8 cellular contexts compared by ENCODE assay signal in genomic region chr3:32467333-32468070, GRCh38. TPM values are rescaled to one million over a fixed set of nuclear protein-coding genes. Genes with fewer than 3 reads are reported as not detected.
DNase-seq lines count a peak whose midpoint lies in the region; ATAC-seq and TF ChIP-seq lines count a peak whose summit lies in the region.

No MANE protein-coding gene starts in this region.

- peak; percentile 66 for DNase-seq in GDM1 (lab: John Stamatoyannopoulos, UW)
- DNase-seq in GM23338 (ENCODE audit: low spot score) = peak; percentile 77
- peak; percentile 56 for DNase-seq in M059J (ENCODE audit: low read depth)
- peak; percentile 61 to 69 (median 64) for DNase-seq in T-helper 2 cell
- peak; percentile 43 for DNase-seq in astrocyte of the cerebellum (ENCODE audit: low read depth)
- peak in 43 of 51 donors; percentile 6 to 81 (median 41) for DNase-seq in hypothalamus (lab: John Stamatoyannopoulos, UW)
- peak in 1 of 2 donors; percentile 38 for DNase-seq in gastrocnemius medialis
- no peak for DNase-seq in cortex of kidney (lab: John Stamatoyannopoulos, UW)

- peak overlapping the region; percentile 47; the same call in 1 of the 2 replicates for H3K4me3 ChIP-seq in GM23338
- H3K4me3 ChIP-seq in astrocyte of the cerebellum (ENCODE audit: low read depth, low read length) = peak overlapping the region; percentile 28
- H3K4me3 ChIP-seq in gastrocnemius medialis = peak overlapping the region; percentile 49 to 65 (median 56)

- no peak overlapping the region for H3K4me3 Mint-ChIP-seq in GM23338

- in situ Hi-C loops in astrocyte of the cerebellum (cut with HindIII; ENCODE audit: low sequenced_read_pairs) (no loop called here), gastrocnemius medialis (cut with MboI; ENCODE audit: low sequenced_read_pairs in 4 of 4) (loop anchor here in 2 of 4 donors (10.0 kb wide), 1 partner anchor 173 kb away; no protein-coding TSS in a partner anchor)

- ATAC-seq in GM23338 = peak; percentile 95
- peak; percentile 88 for ATAC-seq in gastrocnemius medialis

- H3K36me3 ChIP-seq in GM23338 (ENCODE audit: insufficient read depth) (no peaks in the 10 kb centered on the region), gastrocnemius medialis (no peaks in the 10 kb centered on the region)

- H3K27ac Mint-ChIP-seq in GM23338 = no peak overlapping the region

- H3K4me1 ChIP-seq in GM23338 (ENCODE audit: insufficient read depth) (peaks cover 17% of the 10 kb centered on the region), gastrocnemius medialis (peaks cover 0 to 9% of the 10 kb centered on the region in 2 donors)

- H2AFZ ChIP-seq in GM23338 = no peak overlapping the region

- intact Hi-C loops in gastrocnemius medialis (cut with DNase I; ENCODE audit: low total_unique reads) = loop anchor here (1.0 to 10.0 kb wide), 4 partner anchors 65 to 293 kb away; no protein-coding TSS in a partner anchor

- H3K27me3 Mint-ChIP-seq in GM23338 (ENCODE audit: insufficient read depth, low read depth, poor library complexity) = no peaks in the 10 kb centered on the region

- H3K4me1 Mint-ChIP-seq in GM23338 = peaks cover 11% of the 10 kb centered on the region

- H3K9me3 Mint-ChIP-seq in GM23338 = no peaks in the 10 kb centered on the region

- peaks cover 5% of the 10 kb centered on the region; the same call in 1 of the 2 replicates for H3K9me2 ChIP-seq in GM23338 (ENCODE audit: insufficient read depth)

- H3K27me3 ChIP-seq in GM23338 (ENCODE audit: insufficient read depth) (no peaks in the 10 kb centered on the region), gastrocnemius medialis (no peaks in the 10 kb centered on the region)

- H4K20me1 ChIP-seq in GM23338 (replicated peaks; ENCODE audit: insufficient read depth) = no peaks in the 10 kb centered on the region

- H3K4me2 ChIP-seq in GM23338 = peak overlapping the region; percentile 76

- H3K27ac ChIP-seq in GM23338 (ENCODE audit: low read depth) (no peak overlapping the region), gastrocnemius medialis (peak overlapping the region in 1 of 4 donors; percentile 15)

- no peaks in the 10 kb centered on the region for H3K79me2 ChIP-seq in GM23338 (replicated peaks; ENCODE audit: insufficient read depth)

- no peaks in the 10 kb centered on the region; the same call in 1 of the 3 replicates for H3K36me3 Mint-ChIP-seq in GM23338 (ENCODE audit: low read depth)

- no peak for TF ChIP-seq POLR2A in gastrocnemius medialis (IDR thresholded peaks at IDR 0.05)

- TF ChIP-seq CTCF in GM23338 (conservative IDR thresholded peaks at IDR 0.05; ENCODE audit: low read depth in 2 of 2) (peak; percentile 94 to 99), astrocyte of the cerebellum (IDR thresholded peaks at IDR 0.05; ENCODE audit: low read depth, low read length, missing control alignments) (peak; percentile 98), gastrocnemius medialis (IDR thresholded peaks at IDR 0.05 in 4 of 5, conservative IDR thresholded peaks at IDR 0.05 in 1 of 5) (peak; percentile 91 to 100 (median 96))

- no peaks in the 10 kb centered on the region for H3F3A ChIP-seq in GM23338 (replicated peaks; ENCODE audit: low read depth)

- H3K9me3 ChIP-seq in gastrocnemius medialis = no peaks in the 10 kb centered on the region

TF ChIP-seq in GM23338, 12 proteins besides CTCF, POLR2A, EP300 and RAD21:
- TF ChIP-seq CREB1 (CRISPR knock-in tag; IDR thresholded peaks at IDR 0.05; ENCODE audit: low read depth) (no peak), EZH2 (IDR thresholded peaks at IDR 0.05; ENCODE audit: low read depth, unreplicated experiment) (no peak), ZNF462 (CRISPR knock-in tag; IDR thresholded peaks at IDR 0.05) (no peak), STAT1 (IDR thresholded peaks at IDR 0.05; ENCODE audit: unreplicated experiment) (no peak), EZH2phosphoT487 (IDR thresholded peaks at IDR 0.05; ENCODE audit: unreplicated experiment) (no peak), JUNB (IDR thresholded peaks at IDR 0.05; ENCODE audit: unreplicated experiment) (no peak)
TF ChIP-seq in GM23338: peak in this region for 0.

RNA-seq across cellular contexts. Expression of gene CMTM6, which starts 35.1 kb away (rescaled TPM):
- total RNA-seq in GM23338 (2014; rRNA removed; shearing (Covaris generic)) = 78.0 and 123 TPM in 2 replicates
- polyA plus RNA-seq in GM23338 (2016; fragmentation: Nextera tagmentation; extraction: Ambion mirVana) = 34.9 and 42.3 TPM in 2 replicates
- total RNA-seq in M059J (2014; rRNA removed; shearing (Covaris generic)) = 115 and 144 TPM in 2 replicates
- total RNA-seq in gastrocnemius medialis = 1 to 10 TPM; 3.7 to 8.8 (median 7.3) TPM
